37 cellular contexts compared by ENCODE assay signal in the genomic region with DNA sequence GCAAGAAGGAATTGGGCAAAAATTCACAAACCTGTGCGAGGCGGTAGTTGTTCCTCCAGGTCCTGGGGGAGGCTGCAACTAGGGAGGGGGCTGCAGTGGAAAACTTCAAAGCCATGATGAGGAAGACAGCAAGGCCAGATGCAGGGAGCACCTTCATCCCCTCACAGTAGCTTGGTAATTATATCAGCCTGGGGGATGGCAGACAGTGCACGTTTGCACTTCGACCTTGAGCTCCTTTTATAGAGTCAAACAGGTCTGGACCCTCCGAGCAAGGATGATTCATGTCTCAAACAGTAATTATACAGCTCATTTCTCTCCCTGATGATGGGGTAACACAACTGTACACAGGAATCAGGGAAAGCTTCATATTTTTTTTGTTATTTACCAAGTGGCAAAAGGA. TPM values are rescaled to one million over a fixed set of nuclear protein-coding genes. Genes with fewer than 3 reads are reported as not detected.
"Had no signal": no experiment of that assay in that cellular context is flagged by ENCODE, and none has a peak within 500 bp of the region (broad histone marks: within the 10 kb centered on the region; RNA-seq: fewer than 3 reads in every experiment).

TSS of gene MMP20 (minus strand) at position 170 of the 400 bp plus-strand sequence. CDS start at position 157, 13 bp downstream.

- H3K36me3 ChIP-seq: adrenal gland, brain microvascular endothelial cell, breast epithelium had no signal

- DNase-seq: activated B cell treated with CpG ODN at 0.5 μM for 24 hours; activated CD4-positive, alpha-beta memory T cell treated with anti-CD3 and anti-CD28 coated beads for 36 hours; activated CD4-positive, alpha-beta T cell treated with anti-CD3 and anti-CD28 coated beads for 4 hours; activated CD4-positive, alpha-beta T cell treated with anti-CD3 and anti-CD28 coated beads, Interleukin-2, amount 10 ng/mL, durations not matched to agents 24 days and 14 days; activated CD4-positive, alpha-beta T cell treated with anti-CD3 and anti-CD28 coated beads, Interleukin-2, amount 50 U/mL, for 1 hour; activated CD4-positive, alpha-beta T cell treated with anti-CD3 and anti-CD28 coated beads, Interleukin-2, amount 50 U/mL, for 4 hours; activated CD4-positive, CD25-positive, alpha-beta regulatory T cell treated with anti-CD3 and anti-CD28 coated beads, Interleukin-2, amount 50 U/mL, for 72 hours; activated CD8-positive, alpha-beta memory T cell treated with anti-CD3 and anti-CD28 coated beads, Interleukin-2, amount 50 U/mL, for 4 hours; activated CD8-positive, alpha-beta T cell treated with anti-CD3 and anti-CD28 coated beads for 36 hours; activated effector memory CD4-positive, alpha-beta T cell treated with anti-CD3 and anti-CD28 coated beads, Interleukin-2, amount 50 U/mL, for 16 hours; activated gamma-delta T cell treated with Interleukin-2 at 50 U/mL for 16 hours; activated naive CD4-positive, alpha-beta T cell; activated naive CD4-positive, alpha-beta T cell treated with anti-CD3 and anti-CD28 coated beads for 36 hours; activated naive CD4-positive, alpha-beta T cell treated with anti-CD3 and anti-CD28 coated beads, Interleukin-2, amount 50 U/mL, for 16 hours; activated naive CD8-positive, alpha-beta T cell treated with anti-CD3 and anti-CD28 coated beads for 36 hours; activated T-cell treated with anti-CD3 and anti-CD28 coated beads for 4 hours; activated T-cell treated with anti-CD3 and anti-CD28 coated beads, Interleukin-2, amount 50 U/mL, for 1 hour; activated T-cell treated with anti-CD3 and anti-CD28 coated beads, Interleukin-2, amount 50 U/mL, for 4 hours; activated T-cell treated with anti-CD3 and anti-CD28 coated beads, Interleukin-2, amount 50 U/mL, for 72 hours; adrenal gland; amniotic stem cell; aorta; body of pancreas; brain microvascular endothelial cell; central memory CD4-positive, alpha-beta T cell; T-helper 1 cell; T-helper 2 cell; T-helper 9 cell had no signal

- H3K4me1 ChIP-seq: adrenal gland, body of pancreas, breast epithelium had no signal

- H3K9me3 ChIP-seq: adrenal gland, body of pancreas, breast epithelium had no signal

- H3K4me3 ChIP-seq: adrenal gland, body of pancreas, breast epithelium had no signal

- FAIRE-seq: astrocyte, TTC549 had no signal

- H3K27me3 ChIP-seq: body of pancreas, brain microvascular endothelial cell, breast epithelium had no signal

- H3K27ac ChIP-seq: adrenal gland, body of pancreas, brain microvascular endothelial cell, breast epithelium, VCaP had no signal

RNA-seq across cellular contexts. Expression of gene MMP20, which starts in this region (rescaled TPM):
- total RNA-seq: activated B cell treated with CpG ODN at 0.5 μM for 24 hours; activated CD4-positive, alpha-beta memory T cell treated with anti-CD3 and anti-CD28 coated beads for 36 hours; activated CD4-positive, alpha-beta T cell treated with anti-CD3 and anti-CD28 coated beads, Interleukin-2, amount 10 ng/mL, durations not matched to agents 24 days and 14 days; activated CD8-positive, alpha-beta memory T cell treated with anti-CD3 and anti-CD28 coated beads for 36 hours; activated CD8-positive, alpha-beta T cell treated with anti-CD3 and anti-CD28 coated beads for 36 hours; activated naive CD4-positive, alpha-beta T cell treated with anti-CD3 and anti-CD28 coated beads for 36 hours; activated naive CD4-positive, alpha-beta T cell treated with anti-CD3 and anti-CD28 coated beads, Interleukin-2, amount 50 U/mL, for 72 hours; activated naive CD8-positive, alpha-beta T cell treated with anti-CD3 and anti-CD28 coated beads for 36 hours; activated T-cell treated with anti-CD3 and anti-CD28 coated beads, Interleukin-2, amount 50 U/mL, for 4 hours; activated T-cell treated with anti-CD3 and anti-CD28 coated beads, Interleukin-2, amount 50 U/mL, for 72 hours; activated T-helper 1 cell treated with anti-CD3 and anti-CD28 coated beads, Interleukin-12 subunit alpha, Interleukin-12 subunit beta, Interleukin-2, Interleukin-4 antibody, amounts not matched to agents 30 ng/mL and 10 ng/mL and 1 ng/mL, durations not matched to agents 14 hours and 24 hours and 36 hours; activated T-helper 17 cell treated with anti-CD3 and anti-CD28 coated beads, Interleukin-2, amount 50 U/mL, for 72 hours; adrenal gland; aorta; astrocyte; body of pancreas; cardiac septum had no signal
- polyA plus RNA-seq: adrenal gland, aorta had no signal
